Comparison of ENCODE assay signal across 1 cellular context in genomic region chr12:120413901-120414695, GRCh38.
TF ChIP-seq lines count a peak whose summit lies in the region.

No MANE protein-coding gene starts in this region.

TF ChIP-seq in K562, 482 proteins besides CTCF, POLR2A, EP300 and RAD21:
- TF ChIP-seq BCOR (IDR thresholded peaks at IDR 0.05), result peak; percentile 69
- 0 out of 2 replicates have a peak, but pooled peaks have one; percentile 19 for TF ChIP-seq HBP1 (CRISPR knock-in tag; IDR thresholded peaks at IDR 0.05)
- TF ChIP-seq CREB5 (CRISPR knock-in tag; IDR thresholded peaks at IDR 0.05), result no peak
- no peak for TF ChIP-seq ZNF507 (tag; conservative IDR thresholded peaks at IDR 0.05)
- no peak for TF ChIP-seq ELK3 (CRISPR knock-in tag; IDR thresholded peaks at IDR 0.05)
- no peak for TF ChIP-seq TAF1 (IDR thresholded peaks at IDR 0.05; ENCODE audit: control insufficient read depth, extremely low read depth, insufficient read depth, low read length, severe bottlenecking)
- 0 out of 4 replicates have a peak, but pooled peaks have one; percentile 8 to 13 for TF ChIP-seq KDM1A (IDR thresholded peaks at IDR 0.05)
- no peak for TF ChIP-seq PHB (CRISPR knock-in tag; IDR thresholded peaks at IDR 0.05)
- TF ChIP-seq KAT2B (IDR thresholded peaks at IDR 0.05; ENCODE audit: low read depth, low read length), result no peak
- no peak for TF ChIP-seq ARNT (IDR thresholded peaks at IDR 0.05)
- TF ChIP-seq SAFB2 (IDR thresholded peaks at IDR 0.05; ENCODE audit: borderline replicate concordance, low read depth, low read length, severe bottlenecking), result no peak
- no peak for TF ChIP-seq TEAD2 (tag; IDR thresholded peaks at IDR 0.05)
- TF ChIP-seq, protein P1, sequence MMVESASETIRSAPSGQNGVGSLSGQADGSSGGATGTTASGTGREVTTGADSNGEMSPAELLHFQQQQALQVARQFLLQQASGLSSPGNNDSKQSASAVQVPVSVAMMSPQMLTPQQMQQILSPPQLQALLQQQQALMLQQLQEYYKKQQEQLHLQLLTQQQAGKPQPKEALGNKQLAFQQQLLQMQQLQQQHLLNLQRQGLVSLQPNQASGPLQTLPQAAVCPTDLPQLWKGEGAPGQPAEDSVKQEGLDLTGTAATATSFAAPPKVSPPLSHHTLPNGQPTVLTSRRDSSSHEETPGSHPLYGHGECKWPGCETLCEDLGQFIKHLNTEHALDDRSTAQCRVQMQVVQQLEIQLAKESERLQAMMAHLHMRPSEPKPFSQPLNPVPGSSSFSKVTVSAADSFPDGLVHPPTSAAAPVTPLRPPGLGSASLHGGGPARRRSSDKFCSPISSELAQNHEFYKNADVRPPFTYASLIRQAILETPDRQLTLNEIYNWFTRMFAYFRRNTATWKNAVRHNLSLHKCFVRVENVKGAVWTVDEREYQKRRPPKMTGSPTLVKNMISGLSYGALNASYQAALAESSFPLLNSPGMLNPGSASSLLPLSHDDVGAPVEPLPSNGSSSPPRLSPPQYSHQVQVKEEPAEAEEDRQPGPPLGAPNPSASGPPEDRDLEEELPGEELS (CRISPR knock-in tag; IDR thresholded peaks at IDR 0.05; ENCODE audit: borderline replicate concordance), result no peak
- peak; percentile 52 for TF ChIP-seq RBM25 (IDR thresholded peaks at IDR 0.05; ENCODE audit: low read depth, low read length, severe bottlenecking)
- no peak for TF ChIP-seq FOXA1 (IDR thresholded peaks at IDR 0.05; ENCODE audit: borderline replicate concordance)
